Comparison of ENCODE assay signal across 24 cellular contexts in the genomic region with DNA sequence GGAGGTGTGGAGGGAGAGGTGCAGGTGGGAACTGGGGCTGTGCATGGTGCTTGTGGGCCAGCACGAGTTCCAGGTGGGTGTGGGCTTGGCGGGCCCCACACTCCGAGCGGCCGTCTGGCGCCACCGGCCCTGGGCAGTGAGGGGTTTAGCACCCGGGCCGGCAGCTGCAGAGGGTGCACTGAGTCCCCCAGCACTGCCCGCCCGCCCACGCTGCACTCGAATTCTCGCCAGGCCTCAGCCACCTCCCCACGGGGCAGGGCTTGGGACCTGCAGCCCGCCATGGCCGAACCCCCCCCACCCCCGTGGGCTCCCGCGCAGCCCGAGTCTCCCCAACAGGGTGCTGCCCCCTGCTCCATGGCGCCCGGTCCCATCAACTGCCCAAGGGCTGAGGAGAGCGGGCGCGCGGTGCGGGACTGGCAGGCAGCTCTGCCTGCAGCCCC.
"Had no signal": no experiment of that assay in that cellular context is flagged by ENCODE, and none has a peak within 500 bp of the region (broad histone marks: within the 10 kb centered on the region; RNA-seq: fewer than 3 reads in every experiment).

No MANE protein-coding gene starts in this region.

- H3K4me3 Mint-ChIP-seq: effector memory CD8-positive, alpha-beta T cell; naive thymus-derived CD8-positive, alpha-beta T cell; nephron progenitor cell; stimulated activated naive CD8-positive, alpha-beta T cell treated with anti-CD3 and anti-CD28 coated beads, Interleukin-15, Interleukin-2, amounts not matched to agents 100 ng/mL and 50 ng/mL, for 24 hours had no signal

- H3K36me3 ChIP-seq: esophagus squamous epithelium, left ventricle myocardium inferior, lower lobe of right lung, pancreas, right lobe of liver, suprapubic skin, transverse colon, vagina had no signal

- H3K27me3 ChIP-seq: esophagus squamous epithelium, pancreas, right lobe of liver, suprapubic skin, transverse colon, vagina had no signal

- ATAC-seq: effector memory CD8-positive, alpha-beta T cell; left colon; naive thymus-derived CD8-positive, alpha-beta T cell; pancreas; right lobe of liver had no signal

- H3K27ac Mint-ChIP-seq: effector memory CD8-positive, alpha-beta T cell; naive thymus-derived CD8-positive, alpha-beta T cell; nephron progenitor cell; progenitor cell of endocrine pancreas; stimulated activated naive CD8-positive, alpha-beta T cell treated with anti-CD3 and anti-CD28 coated beads, Interleukin-15, Interleukin-2, amounts not matched to agents 100 ng/mL and 50 ng/mL, for 24 hours had no signal

- H3K4me1 ChIP-seq: esophagus squamous epithelium, left ventricle myocardium inferior, lower lobe of right lung, pancreas, right lobe of liver, suprapubic skin, transverse colon, vagina had no signal

- DNase-seq: cortex of kidney; effector memory CD8-positive, alpha-beta T cell; erythroblast; esophagus squamous epithelium; foreskin melanocyte; kidney glomerular epithelial cell; left colon; left ventricle myocardium inferior; lower lobe of right lung; naive thymus-derived CD8-positive, alpha-beta T cell; nephron progenitor cell; occipital lobe; right lobe of liver; small intestine; stimulated activated CD4-positive, alpha-beta T cell treated with anti-CD3 and anti-CD28 coated beads, Interleukin-12 subunit alpha, Interleukin-12 subunit beta, amount 100 ng/mL, for 4 hours; stimulated activated CD4-positive, alpha-beta T cell treated with anti-CD3 and anti-CD28 coated beads, Interleukin-1b, Interleukin-23, amount 100 ng/mL, for 48 hours; stimulated activated CD4-positive, alpha-beta T cell treated with anti-CD3 and anti-CD28 coated beads, Interleukin-4, amount 100 ng/mL, for 1 hour; stimulated activated CD8-positive, alpha-beta memory T cell treated with anti-CD3 and anti-CD28 coated beads, Interleukin-4, amount 100 ng/mL, for 48 hours; transverse colon had no signal

- H3K27ac ChIP-seq: esophagus squamous epithelium, left ventricle myocardium inferior, lower lobe of right lung, pancreas, right lobe of liver, suprapubic skin, transverse colon, vagina had no signal

- H3K4me3 ChIP-seq: esophagus squamous epithelium, left ventricle myocardium inferior, lower lobe of right lung, pancreas, right lobe of liver, suprapubic skin, transverse colon, vagina had no signal

- H3K27me3 Mint-ChIP-seq: effector memory CD8-positive, alpha-beta T cell; naive thymus-derived CD8-positive, alpha-beta T cell; progenitor cell of endocrine pancreas; stimulated activated naive CD8-positive, alpha-beta T cell treated with anti-CD3 and anti-CD28 coated beads, Interleukin-15, Interleukin-2, amounts not matched to agents 100 ng/mL and 50 ng/mL, for 24 hours had no signal

- H3K4me1 Mint-ChIP-seq: naive thymus-derived CD8-positive, alpha-beta T cell had no signal

- H3K9me3 ChIP-seq: lower lobe of right lung, pancreas, right lobe of liver, transverse colon, vagina had no signal
